In the genomic region with DNA sequence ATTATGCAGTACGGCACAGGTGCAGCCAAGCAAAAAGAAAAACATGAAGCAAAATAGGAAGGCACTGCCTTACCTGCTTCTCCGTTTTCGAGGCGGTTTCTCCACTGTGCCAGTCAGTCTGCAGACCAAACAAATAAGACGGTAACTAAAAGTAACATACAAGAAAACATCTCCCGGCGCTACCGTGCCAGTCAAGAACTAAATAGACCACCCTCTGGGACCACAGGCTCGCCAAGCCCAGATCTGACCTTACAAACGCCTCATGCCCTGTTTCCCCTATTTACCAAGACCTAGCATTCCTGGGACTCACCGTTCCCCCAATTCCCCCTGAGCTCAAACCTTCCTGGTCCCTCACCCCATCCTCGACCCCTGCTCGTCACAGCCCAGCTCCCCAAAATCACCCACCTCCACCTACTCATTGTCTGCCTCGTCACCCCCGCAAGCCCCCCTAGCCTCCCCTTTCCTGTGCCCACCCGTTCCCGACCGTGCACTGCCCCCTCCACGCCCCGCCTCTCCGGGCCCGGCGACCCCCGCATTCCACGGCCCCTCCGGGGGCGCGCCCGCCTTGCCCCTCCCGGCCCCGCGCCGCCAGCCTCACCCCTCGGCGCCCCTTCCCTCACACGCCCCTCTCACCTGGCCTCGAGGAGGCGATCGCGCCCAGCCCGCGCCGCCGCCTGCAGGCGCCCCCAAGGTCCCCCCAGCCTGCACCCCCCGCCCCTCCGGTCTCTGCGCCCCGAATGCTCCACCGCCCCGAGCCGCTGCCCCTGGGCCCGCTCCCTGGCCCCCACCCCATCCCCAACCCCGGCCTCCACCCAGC, we compare ENCODE assay signal across 8 cellular contexts. TPM values are rescaled to one million over a fixed set of nuclear protein-coding genes. Genes with fewer than 3 reads are reported as not detected.
DNase-seq lines count a peak whose midpoint lies in the region; ATAC-seq and TF ChIP-seq lines count a peak whose summit lies in the region.

No MANE protein-coding gene starts in this region.

- peak overlapping the region; percentile 55 for H2AFZ ChIP-seq in hepatocyte

- peak overlapping the region; percentile 98 for H3K4me3 Mint-ChIP-seq in activated T-cell treated with anti-CD3 and anti-CD28 coated beads, Interleukin-2, amount 50 U/mL, for 72 hours

- ATAC-seq in heart left ventricle (no peak), Right ventricle myocardium inferior (no peak), HG03039 (IDR thresholded peaks at IDR 0.05; ENCODE audit: unreplicated experiment) (no peak)
- ATAC-seq in activated T-cell treated with anti-CD3 and anti-CD28 coated beads, Interleukin-2, amount 50 U/mL, for 72 hours (replicated peaks in 1 of 2) = peak; percentile 22 to 42

- H3K4me1 ChIP-seq in heart left ventricle = peaks cover 0 to 15% (median 7%) of the 10 kb centered on the region in 12 donors
- H3K4me1 ChIP-seq in hepatocyte (ENCODE audit: insufficient read depth) = peaks cover 5% of the 10 kb centered on the region

- TF ChIP-seq POLR2A in heart left ventricle (IDR thresholded peaks at IDR 0.05) = no peak

- no peaks in the 10 kb centered on the region for H3K27me3 Mint-ChIP-seq in activated T-cell treated with anti-CD3 and anti-CD28 coated beads, Interleukin-2, amount 50 U/mL, for 72 hours (ENCODE audit: low read depth)

- 3 to 7% (median 4%) methylated on average over 34 to 54 of the region's 54 CpGs for WGBS in heart left ventricle, 4 donors
- 4% methylated on average over 26 of the region's 54 CpGs for WGBS in hepatocyte (ENCODE audit: low lambda C conversion rate, missing lambda C conversion rate)

- peak overlapping the region; percentile 89 for H3K4me2 ChIP-seq in hepatocyte

- peaks cover under 1% of the 10 kb centered on the region for H4K20me1 ChIP-seq in hepatocyte (ENCODE audit: insufficient read depth, poor library complexity, severe bottlenecking)

- peak in 1 of 5 donors; percentile 66 for DNase-seq in heart left ventricle
- DNase-seq in Right ventricle myocardium inferior (ENCODE audit: missing footprints) = no peak
- DNase-seq in HuH-7.5 (ENCODE audit: low spot score) = peak; percentile 15
- peak; percentile 7 to 24 for DNase-seq in activated T-cell treated with anti-CD3 and anti-CD28 coated beads, Interleukin-2, amount 50 U/mL, for 72 hours
- DNase-seq in hepatocyte (ENCODE audit: low spot score) = peak; percentile 19
- DNase-seq in mucosa of gallbladder (ENCODE audit: low spot score) = no peak

- TF ChIP-seq CTCF in heart left ventricle (IDR thresholded peaks at IDR 0.05) (no peak), hepatocyte (IDR thresholded peaks at IDR 0.05; ENCODE audit: poor library complexity) (peak; percentile 17)

- H3K36me3 Mint-ChIP-seq in activated T-cell treated with anti-CD3 and anti-CD28 coated beads, Interleukin-2, amount 50 U/mL, for 72 hours (ENCODE audit: insufficient read depth in 2 of 2) = peaks cover 4 to 10% of the 10 kb centered on the region in 2 donors

- H3K4me3 ChIP-seq in heart left ventricle (peak overlapping the region; percentile 61 to 91 (median 72)), hepatocyte (peak overlapping the region; percentile 46), skin epidermis (peak overlapping the region; percentile 66 to 97 (median 78))

- H3K27me3 ChIP-seq in heart left ventricle (no peaks in the 10 kb centered on the region), hepatocyte (no peaks in the 10 kb centered on the region)

- H3K27ac Mint-ChIP-seq in activated T-cell treated with anti-CD3 and anti-CD28 coated beads, Interleukin-2, amount 50 U/mL, for 72 hours = peak overlapping the region; percentile 95

- H3K79me2 ChIP-seq in hepatocyte = peaks cover 34% of the 10 kb centered on the region

- H3K9me3 Mint-ChIP-seq in activated T-cell treated with anti-CD3 and anti-CD28 coated beads, Interleukin-2, amount 50 U/mL, for 72 hours = no peaks in the 10 kb centered on the region

- H3K36me3 ChIP-seq in heart left ventricle (peaks cover 0 to 8% (median 0%) of the 10 kb centered on the region in 9 donors), hepatocyte (replicated peaks; ENCODE audit: insufficient read depth, low read depth) (no peaks in the 10 kb centered on the region)

- no peaks in the 10 kb centered on the region for H3K9me3 ChIP-seq in heart left ventricle
- H3K9me3 ChIP-seq in hepatocyte (ENCODE audit: low read depth) = no peaks in the 10 kb centered on the region

- H3K9me2 ChIP-seq in hepatocyte (replicated peaks; ENCODE audit: insufficient read depth) = no peaks in the 10 kb centered on the region

- H3K27ac ChIP-seq in heart left ventricle (peak overlapping the region in 9 of 12 donors; percentile 8 to 83 (median 52)), hepatocyte (peak overlapping the region; percentile 64), skin epidermis (peak overlapping the region in 20 of 21 experiments; percentile 44 to 93 (median 82))

- intact Hi-C loops in heart left ventricle (cut with DNase I) (loop anchor here (1.0 to 10.0 kb wide), 18 partner anchors 45 to 370 kb away; partner anchors contain the start of genes GOLGA1 (in 7 of the 10), NR6A1 (in 4 of the 10), ARPC5L (in 2 of the 10) and PPP6C (in 2 of the 10)), Right ventricle myocardium inferior (cut with DNase I) (loop anchor here (1.0 to 2.0 kb wide), 2 partner anchors 201 to 370 kb away; partner anchors contain the start of gene GOLGA1)

- peaks cover 42% of the 10 kb centered on the region for H3K4me1 Mint-ChIP-seq in activated T-cell treated with anti-CD3 and anti-CD28 coated beads, Interleukin-2, amount 50 U/mL, for 72 hours (ENCODE audit: low read depth)

RNA-seq across cellular contexts. Expression of gene SCAI, which starts 0.6 kb away (rescaled TPM):
- total RNA-seq in heart left ventricle (1 to 10 TPM; 1.8 to 5.3 (median 4.0) TPM), Right ventricle myocardium inferior (3.4 TPM), hepatocyte (6.3 and 10.5 TPM in 2 replicates), mucosa of gallbladder (6.0 TPM)
- polyA plus RNA-seq in heart left ventricle (1 to 10 TPM; 1.4 to 1.6 TPM), hepatocyte (0.97 and 3.1 TPM in 2 replicates)
- total RNA-seq in activated T-cell treated with anti-CD3 and anti-CD28 coated beads, Interleukin-2, amount 50 U/mL, for 72 hours = 10 to 100 TPM; 14.5 to 16.9 TPM

RNA-seq across cellular contexts. Expression of gene PPP6C, which starts 46.8 kb away (rescaled TPM):
- 10 to 100 TPM; 26.6 to 40.7 (median 37.7) TPM for total RNA-seq in heart left ventricle
- polyA plus RNA-seq in heart left ventricle = 10 to 100 TPM; 12.0 to 25.2 TPM
- 39.4 TPM for total RNA-seq in Right ventricle myocardium inferior
- total RNA-seq in activated T-cell treated with anti-CD3 and anti-CD28 coated beads, Interleukin-2, amount 50 U/mL, for 72 hours = 10 to 100 TPM; 38.0 to 41.4 TPM
- 35.2 and 36.2 TPM in 2 replicates for total RNA-seq in hepatocyte
- 24.7 and 27.1 TPM in 2 replicates for polyA plus RNA-seq in hepatocyte
- 36.4 TPM for total RNA-seq in mucosa of gallbladder

RNA-seq across cellular contexts. Expression of gene RABEPK, which starts 57.6 kb away (rescaled TPM):
- total RNA-seq in heart left ventricle (10 to 100 TPM in 5 of 9 donors, 1 to 10 TPM in 4; 7.4 to 12.2 (median 10.6) TPM), Right ventricle myocardium inferior (8.3 TPM), hepatocyte (18.2 and 20.4 TPM in 2 replicates), mucosa of gallbladder (10.5 TPM)
- polyA plus RNA-seq in heart left ventricle (10 to 100 TPM in 1 of 2 donors, 1 to 10 TPM in 1; 8.5 to 31.1 TPM), hepatocyte (30.1 and 33.1 TPM in 2 replicates)
- 10 to 100 TPM; 28.1 to 32.7 TPM for total RNA-seq in activated T-cell treated with anti-CD3 and anti-CD28 coated beads, Interleukin-2, amount 50 U/mL, for 72 hours

Comparison
In these comparisons a context has a peak if more than half of its experiments do, and no peak if none do; other contexts are left out.
1. ATAC-seq: peak in activated T-cell treated with anti-CD3 and anti-CD28 coated beads, Interleukin-2, amount 50 U/mL, for 72 hours (2 of 2); none in heart left ventricle (0 of 4), Right ventricle myocardium inferior (single experiment) and HG03039 (single experiment).
2. DNase-seq: peak in HuH-7.5 (single experiment), activated T-cell treated with anti-CD3 and anti-CD28 coated beads, Interleukin-2, amount 50 U/mL, for 72 hours (2 of 2) and hepatocyte (single experiment); none in Right ventricle myocardium inferior (single experiment) and mucosa of gallbladder (single experiment).
3. Peak in every context shown above with its lines, with median percentiles within 50 percentile points of each other: H3K27ac ChIP-seq and H3K4me3 ChIP-seq.